Comparison of ENCODE assay signal across 8 cellular contexts in the genomic region with DNA sequence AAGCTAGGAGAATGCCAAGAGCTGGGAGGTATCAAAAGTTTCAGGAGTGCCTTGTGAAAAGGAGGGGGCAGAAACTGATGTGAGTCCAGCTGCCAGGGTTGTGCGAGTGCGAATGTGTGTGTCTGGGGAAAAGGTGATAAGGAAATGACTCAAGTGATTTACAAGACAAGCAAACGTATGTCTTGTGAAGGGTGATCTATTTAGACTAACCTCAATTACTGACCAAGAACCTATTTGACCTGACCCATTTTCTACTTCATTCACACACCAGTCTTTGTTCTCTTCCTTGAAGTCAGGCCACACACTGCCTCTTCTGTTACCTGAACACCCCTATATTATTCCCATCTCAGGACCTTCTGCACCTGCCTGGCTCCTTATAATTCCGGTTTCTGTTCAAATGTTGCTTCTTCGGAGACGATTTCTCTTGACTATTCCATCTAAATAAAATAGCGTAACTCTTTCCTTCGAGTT. TPM values are rescaled to one million over a fixed set of nuclear protein-coding genes. Genes with fewer than 3 reads are reported as not detected.
DNase-seq lines count a peak whose midpoint lies in the region; TF ChIP-seq lines count a peak whose summit lies in the region.

No MANE protein-coding gene starts in this region.

- peak overlapping the region; percentile 93 for H3K27ac ChIP-seq in muscle layer of colon (ENCODE audit: low read depth, low read length)

- DNase-seq in NCI-H510A treated with DMSO at 0.1 percent for 48 hours (lab: John Stamatoyannopoulos, UW) (peak; percentile 72), NCI-H510A (lab: John Stamatoyannopoulos, UW) (no peak), NT2/D1 (ENCODE audit: low read depth, low spot score) (no peak), chondrocyte (ENCODE audit: low spot score) (no peak), NCI-H2227 treated with DMSO at 0.1 percent for 48 hours (lab: John Stamatoyannopoulos, UW) (no peak), mesenteric fat pad (ENCODE audit: low spot score) (no peak), amniotic stem cell (lab: John Stamatoyannopoulos, UW) (no peak)

- H3K9me3 Mint-ChIP-seq in chondrocyte (ENCODE audit: low read depth) = no peaks in the 10 kb centered on the region

- H3K9ac ChIP-seq in NT2/D1 (ENCODE audit: insufficient read length, low read depth) (peak overlapping the region; percentile 97), muscle layer of colon (ENCODE audit: low read length) (peak overlapping the region; percentile 88)

- H3K27ac Mint-ChIP-seq in chondrocyte (ENCODE audit: unreplicated experiment) = peak overlapping the region; percentile 95

- no peaks in the 10 kb centered on the region for H3K27me3 ChIP-seq in NT2/D1 (ENCODE audit: insufficient read depth, insufficient read length)
- H3K27me3 ChIP-seq in muscle layer of colon (ENCODE audit: control insufficient read depth in 1 of 2, insufficient read depth in 2 of 2, low read length in 2 of 2) = no peaks in the 10 kb centered on the region

- no peaks in the 10 kb centered on the region for H3K4me1 ChIP-seq in NT2/D1 (ENCODE audit: insufficient read depth, insufficient read length)
- H3K4me1 ChIP-seq in muscle layer of colon (ENCODE audit: insufficient read depth, low read length) = peaks cover 44% of the 10 kb centered on the region

- H3K4me1 Mint-ChIP-seq in chondrocyte (ENCODE audit: low read depth) = peaks cover 54% of the 10 kb centered on the region

- peak overlapping the region; percentile 89 for H3K4me3 Mint-ChIP-seq in chondrocyte (ENCODE audit: unreplicated experiment)

- peaks cover 8% of the 10 kb centered on the region for H3K36me3 Mint-ChIP-seq in chondrocyte (ENCODE audit: low read depth)

- no peaks in the 10 kb centered on the region for H3K27me3 Mint-ChIP-seq in chondrocyte (ENCODE audit: low read depth)

- H3K36me3 ChIP-seq in NT2/D1 (ENCODE audit: insufficient read depth, insufficient read length, low read length) = peaks cover 34% of the 10 kb centered on the region
- H3K36me3 ChIP-seq in muscle layer of colon (ENCODE audit: insufficient read depth, low read length) = peaks cover 12% of the 10 kb centered on the region

- H3K9me3 ChIP-seq in NT2/D1 (ENCODE audit: insufficient read depth, low read length) (no peaks in the 10 kb centered on the region), muscle layer of colon (ENCODE audit: low read length) (no peaks in the 10 kb centered on the region)

- peak overlapping the region; percentile 90 for H3K4me3 ChIP-seq in NT2/D1 (ENCODE audit: insufficient read length, low read depth)
- peak overlapping the region; percentile 76 to 77 for H3K4me3 ChIP-seq in muscle layer of colon (ENCODE audit: low read depth in 1 of 2, low read length in 2 of 2)

- TF ChIP-seq CTCF in chondrocyte (IDR thresholded peaks at IDR 0.05) = no peak

RNA-seq across cellular contexts. Expression of a gene that starts 1.0 kb away (rescaled TPM):
- 71.1 to 76.2 TPM (median 72.0 TPM) in 3 replicates for total RNA-seq in chondrocyte
- total RNA-seq in mesenteric fat pad = 55.9 TPM

RNA-seq across cellular contexts. Expression of a gene that starts 2.8 kb away (rescaled TPM):
- total RNA-seq in chondrocyte (7.0 to 14.9 TPM (median 10.9 TPM) in 3 replicates), mesenteric fat pad (12.7 TPM)

RNA-seq across cellular contexts. Expression of a gene that starts 34.6 kb away (rescaled TPM):
- total RNA-seq in chondrocyte (68.7 to 83.4 TPM (median 73.6 TPM) in 3 replicates), mesenteric fat pad (61.2 TPM)
